Comparison of ENCODE assay signal across 22 cellular contexts in genomic region chr19:16537111-16537510, GRCh38. TPM values are rescaled to one million over a fixed set of nuclear protein-coding genes. Genes with fewer than 3 reads are reported as not detected.
DNase-seq lines count a peak whose midpoint lies in the region; ATAC-seq and TF ChIP-seq lines count a peak whose summit lies in the region.
"Had no signal": no experiment of that assay in that cellular context is flagged by ENCODE, and none has a peak within 500 bp of the region (broad histone marks: within the 10 kb centered on the region; RNA-seq: fewer than 3 reads in every experiment).

No MANE protein-coding gene starts in this region.

- CTCF ChIA-PET in activated CD4-positive, alpha-beta memory T cell treated with anti-CD3 and anti-CD28 coated beads for 36 hours (lab: Charles Lee): no interaction called here
- CTCF ChIA-PET in activated CD4-positive, alpha-beta memory T cell treated with anti-CD3 and anti-CD28 coated beads, Interleukin-2, amount 10 ng/mL, durations not matched to agents 7 days and 5 days (lab: Charles Lee): no interaction called here

- no peak for TF ChIP-seq CTCF in neural crest cell (conservative IDR thresholded peaks at IDR 0.05)

- H3K27me3 Mint-ChIP-seq in activated CD4-positive, alpha-beta memory T cell treated with anti-CD3 and anti-CD28 coated beads for 36 hours: no peaks in the 10 kb centered on the region
- no peaks in the 10 kb centered on the region for H3K27me3 Mint-ChIP-seq in activated CD4-positive, alpha-beta memory T cell treated with anti-CD3 and anti-CD28 coated beads, Interleukin-2, amount 10 ng/mL, durations not matched to agents 7 days and 5 days
- no peaks in the 10 kb centered on the region for H3K27me3 Mint-ChIP-seq in stimulated activated naive CD8-positive, alpha-beta T cell treated with anti-CD3 and anti-CD28 coated beads, Interleukin-15, Interleukin-2, amounts not matched to agents 100 ng/mL and 50 ng/mL, for 24 hours
- H3K27me3 Mint-ChIP-seq in neural crest cell (ENCODE audit: low read depth): no peaks in the 10 kb centered on the region
- H3K27me3 Mint-ChIP-seq in activated T-helper 17 cell treated with anti-CD3 and anti-CD28 coated beads, Interleukin-2, amount 50 U/mL, for 72 hours: no peaks in the 10 kb centered on the region
- H3K27me3 Mint-ChIP-seq: CD4-positive, alpha-beta memory T cell had no signal

- peaks cover 34% of the 10 kb centered on the region for H3K4me1 Mint-ChIP-seq in activated CD4-positive, alpha-beta memory T cell treated with anti-CD3 and anti-CD28 coated beads for 36 hours (ENCODE audit: low read depth)
- peaks cover 34% of the 10 kb centered on the region for H3K4me1 Mint-ChIP-seq in activated CD4-positive, alpha-beta memory T cell treated with anti-CD3 and anti-CD28 coated beads, Interleukin-2, amount 10 ng/mL, durations not matched to agents 7 days and 5 days
- H3K4me1 Mint-ChIP-seq in stimulated activated naive CD8-positive, alpha-beta T cell treated with anti-CD3 and anti-CD28 coated beads, Interleukin-15, Interleukin-2, amounts not matched to agents 100 ng/mL and 50 ng/mL, for 24 hours (ENCODE audit: low read depth): peaks cover 43% of the 10 kb centered on the region
- H3K4me1 Mint-ChIP-seq in neural crest cell: peaks cover 15% of the 10 kb centered on the region
- H3K4me1 Mint-ChIP-seq in activated T-helper 17 cell treated with anti-CD3 and anti-CD28 coated beads, Interleukin-2, amount 50 U/mL, for 72 hours: peaks cover 27% of the 10 kb centered on the region

- H3K27ac Mint-ChIP-seq in activated CD4-positive, alpha-beta memory T cell treated with anti-CD3 and anti-CD28 coated beads for 36 hours: peak overlapping the region; percentile 38
- H3K27ac Mint-ChIP-seq in activated CD4-positive, alpha-beta memory T cell treated with anti-CD3 and anti-CD28 coated beads, Interleukin-2, amount 10 ng/mL, durations not matched to agents 7 days and 5 days: no peak overlapping the region
- H3K27ac Mint-ChIP-seq in stimulated activated naive CD8-positive, alpha-beta T cell treated with anti-CD3 and anti-CD28 coated beads, Interleukin-15, Interleukin-2, amounts not matched to agents 100 ng/mL and 50 ng/mL, for 24 hours: peak overlapping the region; percentile 37
- no peak overlapping the region for H3K27ac Mint-ChIP-seq in neural crest cell (ENCODE audit: unreplicated experiment)
- H3K27ac Mint-ChIP-seq in activated T-helper 17 cell treated with anti-CD3 and anti-CD28 coated beads, Interleukin-2, amount 50 U/mL, for 72 hours: no peak overlapping the region
- H3K27ac Mint-ChIP-seq: HFFc6 had no signal

- H3K9me3 Mint-ChIP-seq in activated CD4-positive, alpha-beta memory T cell treated with anti-CD3 and anti-CD28 coated beads for 36 hours: no peaks in the 10 kb centered on the region
- no peaks in the 10 kb centered on the region for H3K9me3 Mint-ChIP-seq in activated CD4-positive, alpha-beta memory T cell treated with anti-CD3 and anti-CD28 coated beads, Interleukin-2, amount 10 ng/mL, durations not matched to agents 7 days and 5 days
- H3K9me3 Mint-ChIP-seq in stimulated activated naive CD8-positive, alpha-beta T cell treated with anti-CD3 and anti-CD28 coated beads, Interleukin-15, Interleukin-2, amounts not matched to agents 100 ng/mL and 50 ng/mL, for 24 hours: no peaks in the 10 kb centered on the region
- no peaks in the 10 kb centered on the region for H3K9me3 Mint-ChIP-seq in neural crest cell
- H3K9me3 Mint-ChIP-seq in activated T-helper 17 cell treated with anti-CD3 and anti-CD28 coated beads, Interleukin-2, amount 50 U/mL, for 72 hours: no peaks in the 10 kb centered on the region
- H3K9me3 Mint-ChIP-seq: CD4-positive, alpha-beta memory T cell; HFFc6 had no signal

- peaks cover 50% of the 10 kb centered on the region for H3K36me3 Mint-ChIP-seq in activated CD4-positive, alpha-beta memory T cell treated with anti-CD3 and anti-CD28 coated beads for 36 hours
- peaks cover 58% of the 10 kb centered on the region for H3K36me3 Mint-ChIP-seq in activated CD4-positive, alpha-beta memory T cell treated with anti-CD3 and anti-CD28 coated beads, Interleukin-2, amount 10 ng/mL, durations not matched to agents 7 days and 5 days (ENCODE audit: low read depth)
- peaks cover 63% of the 10 kb centered on the region for H3K36me3 Mint-ChIP-seq in stimulated activated naive CD8-positive, alpha-beta T cell treated with anti-CD3 and anti-CD28 coated beads, Interleukin-15, Interleukin-2, amounts not matched to agents 100 ng/mL and 50 ng/mL, for 24 hours (ENCODE audit: low read depth)
- H3K36me3 Mint-ChIP-seq in neural crest cell (ENCODE audit: low read depth): peaks cover 19% of the 10 kb centered on the region
- H3K36me3 Mint-ChIP-seq in activated T-helper 17 cell treated with anti-CD3 and anti-CD28 coated beads, Interleukin-2, amount 50 U/mL, for 72 hours (ENCODE audit: low read depth): peaks cover 93% of the 10 kb centered on the region

- POLR2A ChIA-PET in activated CD4-positive, alpha-beta memory T cell treated with anti-CD3 and anti-CD28 coated beads for 36 hours (lab: Charles Lee): no interaction called here
- POLR2A ChIA-PET in activated CD4-positive, alpha-beta memory T cell treated with anti-CD3 and anti-CD28 coated beads, Interleukin-2, amount 10 ng/mL, durations not matched to agents 7 days and 5 days (lab: Charles Lee): no interaction called here

- DNase-seq in activated CD4-positive, alpha-beta memory T cell treated with anti-CD3 and anti-CD28 coated beads for 36 hours: no peak
- no peak for DNase-seq in activated CD4-positive, alpha-beta memory T cell treated with anti-CD3 and anti-CD28 coated beads, Interleukin-2, amount 10 ng/mL, durations not matched to agents 7 days and 5 days
- no peak for DNase-seq in stimulated activated naive CD8-positive, alpha-beta T cell treated with anti-CD3 and anti-CD28 coated beads, Interleukin-15, Interleukin-2, amounts not matched to agents 100 U/mL and 50 U/mL, for 24 hours
- no peak for DNase-seq in neural crest cell (ENCODE audit: low read depth, low spot score)
- no peak for DNase-seq in superior temporal gyrus (ENCODE audit: extremely low spot score)
- DNase-seq in occipital lobe (lab: John Stamatoyannopoulos, UW): no peak
- DNase-seq: 8988T; CD4-positive, alpha-beta memory T cell; HFFc6; KG1; NCI-H1105; NCI-H146; NCI-H2029; NCI-H2227 treated with DMSO at 0.1 percent for 48 hours; NCI-H510A treated with DMSO at 0.1 percent for 48 hours; NCI-H748 treated with DMSO at 0.1 percent for 48 hours; PC-9; RPMI8226; SHP77 treated with DMSO at 0.1 percent for 48 hours had no signal

- intact Hi-C loops in activated CD4-positive, alpha-beta memory T cell treated with anti-CD3 and anti-CD28 coated beads for 36 hours (cut with micrococcal nuclease): no loop called here

- H3K4me3 Mint-ChIP-seq in activated CD4-positive, alpha-beta memory T cell treated with anti-CD3 and anti-CD28 coated beads for 36 hours: no peak overlapping the region
- no peak overlapping the region for H3K4me3 Mint-ChIP-seq in activated CD4-positive, alpha-beta memory T cell treated with anti-CD3 and anti-CD28 coated beads, Interleukin-2, amount 10 ng/mL, durations not matched to agents 7 days and 5 days
- no peak overlapping the region for H3K4me3 Mint-ChIP-seq in stimulated activated naive CD8-positive, alpha-beta T cell treated with anti-CD3 and anti-CD28 coated beads, Interleukin-15, Interleukin-2, amounts not matched to agents 100 ng/mL and 50 ng/mL, for 24 hours
- H3K4me3 Mint-ChIP-seq in neural crest cell: peak overlapping the region; percentile 36
- no peak overlapping the region for H3K4me3 Mint-ChIP-seq in activated T-helper 17 cell treated with anti-CD3 and anti-CD28 coated beads, Interleukin-2, amount 50 U/mL, for 72 hours
- H3K4me3 Mint-ChIP-seq: HFFc6 had no signal

- ATAC-seq in stimulated activated naive CD8-positive, alpha-beta T cell treated with anti-CD3 and anti-CD28 coated beads, Interleukin-15, Interleukin-2, amounts not matched to agents 100 U/mL and 50 U/mL, for 24 hours: no peak
- ATAC-seq in activated T-helper 17 cell treated with anti-CD3 and anti-CD28 coated beads, Interleukin-2, amount 50 U/mL, for 72 hours (replicated peaks): no peak

RNA-seq across cellular contexts. Expression of gene CHERP, which starts 5.1 kb away (rescaled TPM):
- total RNA-seq in activated CD4-positive, alpha-beta memory T cell treated with anti-CD3 and anti-CD28 coated beads for 36 hours: 10 to 100 TPM; 50.8 TPM
- total RNA-seq in activated CD4-positive, alpha-beta memory T cell treated with anti-CD3 and anti-CD28 coated beads, Interleukin-2, amount 10 ng/mL, durations not matched to agents 7 days and 5 days: 10 to 100 TPM; 50.8 to 53.6 TPM
- total RNA-seq in neural crest cell: 93.3 and 95.7 TPM in 2 replicates
- 10 to 100 TPM; 56.5 to 74.9 TPM for total RNA-seq in activated T-helper 17 cell treated with anti-CD3 and anti-CD28 coated beads, Interleukin-2, amount 50 U/mL, for 72 hours
- 4.4 TPM for total RNA-seq in occipital lobe

RNA-seq across cellular contexts. Expression of gene SLC35E1, which starts 35.1 kb away (rescaled TPM):
- 10 to 100 TPM; 42.0 to 46.0 TPM for total RNA-seq in activated CD4-positive, alpha-beta memory T cell treated with anti-CD3 and anti-CD28 coated beads for 36 hours
- 10 to 100 TPM; 57.3 to 57.7 TPM for total RNA-seq in activated CD4-positive, alpha-beta memory T cell treated with anti-CD3 and anti-CD28 coated beads, Interleukin-2, amount 10 ng/mL, durations not matched to agents 7 days and 5 days
- total RNA-seq in neural crest cell: 30.4 and 32.5 TPM in 2 replicates
- total RNA-seq in activated T-helper 17 cell treated with anti-CD3 and anti-CD28 coated beads, Interleukin-2, amount 50 U/mL, for 72 hours: 100 to 1,000 TPM in 1 of 2 donors, 10 to 100 TPM in 1; 71.8 to 117 TPM
- total RNA-seq in occipital lobe: 25.3 TPM

RNA-seq across cellular contexts. Expression of gene C19orf44, which starts 40.9 kb away (rescaled TPM):
- 1 to 10 TPM; 2.2 to 2.6 TPM for total RNA-seq in activated CD4-positive, alpha-beta memory T cell treated with anti-CD3 and anti-CD28 coated beads for 36 hours
- 1 to 10 TPM; 2.6 to 3.3 TPM for total RNA-seq in activated CD4-positive, alpha-beta memory T cell treated with anti-CD3 and anti-CD28 coated beads, Interleukin-2, amount 10 ng/mL, durations not matched to agents 7 days and 5 days
- total RNA-seq in neural crest cell: 9.0 and 9.6 TPM in 2 replicates
- total RNA-seq in activated T-helper 17 cell treated with anti-CD3 and anti-CD28 coated beads, Interleukin-2, amount 50 U/mL, for 72 hours: 1 to 10 TPM; 4.0 to 4.2 TPM
- total RNA-seq in occipital lobe: 2.8 TPM

RNA-seq across cellular contexts. Expression of gene CALR3, which starts 41.1 kb away (rescaled TPM):
- total RNA-seq in activated CD4-positive, alpha-beta memory T cell treated with anti-CD3 and anti-CD28 coated beads for 36 hours: not detected
- total RNA-seq in activated CD4-positive, alpha-beta memory T cell treated with anti-CD3 and anti-CD28 coated beads, Interleukin-2, amount 10 ng/mL, durations not matched to agents 7 days and 5 days: not detected
- total RNA-seq in neural crest cell: not detected in 2 replicates
- not detected for total RNA-seq in activated T-helper 17 cell treated with anti-CD3 and anti-CD28 coated beads, Interleukin-2, amount 50 U/mL, for 72 hours
- total RNA-seq in occipital lobe: not detected
- total RNA-seq: CD4-positive, alpha-beta memory T cell; G401; HFFc6; PC-9 had no signal

Comparison
In these comparisons a context has a peak if more than half of its experiments do, and no peak if none do; other contexts are left out.
1. H3K27ac Mint-ChIP-seq: peak in activated CD4-positive, alpha-beta memory T cell treated with anti-CD3 and anti-CD28 coated beads for 36 hours (single experiment) and stimulated activated naive CD8-positive, alpha-beta T cell treated with anti-CD3 and anti-CD28 coated beads, Interleukin-15, Interleukin-2, amounts not matched to agents 100 ng/mL and 50 ng/mL, for 24 hours (single experiment); none in activated CD4-positive, alpha-beta memory T cell treated with anti-CD3 and anti-CD28 coated beads, Interleukin-2, amount 10 ng/mL, durations not matched to agents 7 days and 5 days (single experiment), neural crest cell (single experiment) and activated T-helper 17 cell treated with anti-CD3 and anti-CD28 coated beads, Interleukin-2, amount 50 U/mL, for 72 hours (single experiment).